In the genomic region with DNA sequence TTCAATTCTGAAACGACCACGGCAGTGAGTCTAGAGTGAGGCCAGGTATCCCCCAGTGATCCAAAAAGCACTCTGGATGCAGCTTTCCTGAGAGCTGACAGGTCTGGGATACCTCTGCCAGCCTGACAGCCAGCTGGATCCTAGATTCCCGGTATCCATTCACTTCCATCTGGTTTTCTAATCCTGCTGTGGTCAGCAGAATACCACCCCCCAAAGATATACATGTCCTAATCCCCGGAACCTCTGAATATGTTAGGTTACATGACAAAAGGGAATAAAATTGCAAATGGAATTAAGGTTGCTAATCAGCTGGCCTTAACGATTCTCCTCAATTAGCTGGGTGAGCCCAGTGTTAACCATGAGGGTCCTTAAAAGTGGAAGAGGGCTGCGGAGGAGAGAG, we compare ENCODE assay signal across 1 cellular context.
TF ChIP-seq lines count a peak whose summit lies in the region.

No MANE protein-coding gene starts in this region.

TF ChIP-seq in HEK293, 187 proteins besides CTCF, POLR2A, EP300 and RAD21 (continued from another document):
- TF ChIP-seq, protein P1, sequence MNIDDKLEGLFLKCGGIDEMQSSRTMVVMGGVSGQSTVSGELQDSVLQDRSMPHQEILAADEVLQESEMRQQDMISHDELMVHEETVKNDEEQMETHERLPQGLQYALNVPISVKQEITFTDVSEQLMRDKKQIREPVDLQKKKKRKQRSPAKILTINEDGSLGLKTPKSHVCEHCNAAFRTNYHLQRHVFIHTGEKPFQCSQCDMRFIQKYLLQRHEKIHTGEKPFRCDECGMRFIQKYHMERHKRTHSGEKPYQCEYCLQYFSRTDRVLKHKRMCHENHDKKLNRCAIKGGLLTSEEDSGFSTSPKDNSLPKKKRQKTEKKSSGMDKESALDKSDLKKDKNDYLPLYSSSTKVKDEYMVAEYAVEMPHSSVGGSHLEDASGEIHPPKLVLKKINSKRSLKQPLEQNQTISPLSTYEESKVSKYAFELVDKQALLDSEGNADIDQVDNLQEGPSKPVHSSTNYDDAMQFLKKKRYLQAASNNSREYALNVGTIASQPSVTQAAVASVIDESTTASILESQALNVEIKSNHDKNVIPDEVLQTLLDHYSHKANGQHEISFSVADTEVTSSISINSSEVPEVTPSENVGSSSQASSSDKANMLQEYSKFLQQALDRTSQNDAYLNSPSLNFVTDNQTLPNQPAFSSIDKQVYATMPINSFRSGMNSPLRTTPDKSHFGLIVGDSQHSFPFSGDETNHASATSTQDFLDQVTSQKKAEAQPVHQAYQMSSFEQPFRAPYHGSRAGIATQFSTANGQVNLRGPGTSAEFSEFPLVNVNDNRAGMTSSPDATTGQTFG (tag by site-specific recombination; IDR thresholded peaks at IDR 0.05; ENCODE audit: borderline replicate concordance): no peak
- TF ChIP-seq ZNF501 (tag by site-specific recombination; IDR thresholded peaks at IDR 0.05) (no peak), KLF10 (tag by site-specific recombination; IDR thresholded peaks at IDR 0.05) (no peak)
- TF ChIP-seq, protein P2, sequence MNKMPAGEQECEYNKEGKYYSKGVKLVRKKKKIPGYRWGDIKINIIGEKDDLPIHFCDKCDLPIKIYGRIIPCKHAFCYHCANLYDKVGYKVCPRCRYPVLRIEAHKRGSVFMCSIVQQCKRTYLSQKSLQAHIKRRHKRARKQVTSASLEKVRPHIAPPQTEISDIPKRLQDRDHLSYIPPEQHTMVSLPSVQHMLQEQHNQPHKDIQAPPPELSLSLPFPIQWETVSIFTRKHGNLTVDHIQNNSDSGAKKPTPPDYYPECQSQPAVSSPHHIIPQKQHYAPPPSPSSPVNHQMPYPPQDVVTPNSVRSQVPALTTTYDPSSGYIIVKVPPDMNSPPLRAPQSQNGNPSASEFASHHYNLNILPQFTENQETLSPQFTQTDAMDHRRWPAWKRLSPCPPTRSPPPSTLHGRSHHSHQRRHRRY (tag by site-specific recombination; IDR thresholded peaks at IDR 0.05): no peak
